ENCODE assay signal across 10 cellular contexts in genomic region chr7:75783058-75783457, GRCh38. TPM values are rescaled to one million over a fixed set of nuclear protein-coding genes. Genes with fewer than 3 reads are reported as not detected.
"Had no signal": no experiment of that assay in that cellular context is flagged by ENCODE, and none has a peak within 500 bp of the region (broad histone marks: within the 10 kb centered on the region; RNA-seq: fewer than 3 reads in every experiment).

No MANE protein-coding gene starts in this region.

RNA-seq across cellular contexts. Expression of gene CCL26, which starts 11.0 kb away (rescaled TPM):
- total RNA-seq: OCI-LY7, PC-9, Peyer's patch, Right ventricle myocardium inferior, Right ventricle myocardium superior, SJCRH30, SK-MEL-5 had no signal
- polyA plus RNA-seq: SK-N-SH had no signal

RNA-seq across cellular contexts. Expression of gene CCL24, which starts 30.5 kb away (rescaled TPM):
- total RNA-seq: OCI-LY7, PC-3, PC-9, Right ventricle myocardium inferior, Right ventricle myocardium superior, RPMI7951, SJCRH30, SK-MEL-5 had no signal
- polyA plus RNA-seq: SK-N-SH had no signal
